ENCODE assay signal across 14 cellular contexts in genomic region chr1:63817152-63817667, GRCh38. TPM values are rescaled to one million over a fixed set of nuclear protein-coding genes. Genes with fewer than 3 reads are reported as not detected.
DNase-seq lines count a peak whose midpoint lies in the region; ATAC-seq and TF ChIP-seq lines count a peak whose summit lies in the region.
"Had no signal": no experiment of that assay in that cellular context is flagged by ENCODE, and none has a peak within 500 bp of the region (broad histone marks: within the 10 kb centered on the region; RNA-seq: fewer than 3 reads in every experiment).

No MANE protein-coding gene starts in this region.

- peaks cover 0 to 13% (median 3%) of the 10 kb centered on the region in 9 donors for H3K9me3 Mint-ChIP-seq in naive thymus-derived CD8-positive, alpha-beta T cell

- POLR2A ChIA-PET in OCI-LY7 (lab: Charles Lee), result no interaction called here
- POLR2A ChIA-PET in naive thymus-derived CD8-positive, alpha-beta T cell (lab: Charles Lee), result no interaction called here

- H3K27me3 ChIP-seq in body of pancreas, result no peaks in the 10 kb centered on the region
- H3K27me3 ChIP-seq: heart right ventricle had no signal

- no peak overlapping the region for H3K4me3 ChIP-seq in body of pancreas
- H3K4me3 ChIP-seq in OCI-LY7 (ENCODE audit: low read depth, low read length, poor library complexity, severe bottlenecking), result no peak overlapping the region
- H3K4me3 ChIP-seq: heart right ventricle had no signal

- WGBS in body of pancreas, 2 donors, result 6 to 12% methylated on average over 5 of the region's 5 CpGs

- peaks cover 34% of the 10 kb centered on the region for H3K4me1 ChIP-seq in body of pancreas
- H3K4me1 ChIP-seq in OCI-LY7 (ENCODE audit: insufficient read depth, low read length, poor library complexity, severe bottlenecking), result no peaks in the 10 kb centered on the region
- H3K4me1 ChIP-seq: Caco-2 had no signal

- H3K79me2 ChIP-seq in OCI-LY7 (ENCODE audit: insufficient read depth, low read depth, low read length), result no peaks in the 10 kb centered on the region

- H2AFZ ChIP-seq in OCI-LY7 (ENCODE audit: low read length), result no peak overlapping the region

- intact Hi-C loops in body of pancreas (cut with DNase I), result no loop called here
- intact Hi-C loops in OCI-LY7 (cut with micrococcal nuclease; ENCODE audit: unreplicated experiment), result no loop called here

- no peaks in the 10 kb centered on the region for H4K20me1 ChIP-seq in OCI-LY7 (ENCODE audit: insufficient read depth, low read length)

- no peaks in the 10 kb centered on the region for H3K9me2 ChIP-seq in OCI-LY7 (ENCODE audit: insufficient read depth, low read length)

- TF ChIP-seq CTCF in body of pancreas (IDR thresholded peaks at IDR 0.05), result no peak
- TF ChIP-seq CTCF in OCI-LY7 (conservative IDR thresholded peaks at IDR 0.05; ENCODE audit: low read length), result no peak

- H3K4me2 ChIP-seq in OCI-LY7 (ENCODE audit: low read length), result no peak overlapping the region

- ATAC-seq in body of pancreas (peak; percentile 77), HG02852 (IDR thresholded peaks at IDR 0.05; ENCODE audit: unreplicated experiment) (no peak)
- no peak for ATAC-seq in naive thymus-derived CD8-positive, alpha-beta T cell

- H3K36me3 Mint-ChIP-seq in naive thymus-derived CD8-positive, alpha-beta T cell, result peaks cover 0 to 8% (median 0%) of the 10 kb centered on the region in 3 donors

- H3K27me3 Mint-ChIP-seq in naive thymus-derived CD8-positive, alpha-beta T cell, result peaks cover 0 to 15% (median 5%) of the 10 kb centered on the region in 5 donors

- TF ChIP-seq POLR2A in body of pancreas (IDR thresholded peaks at IDR 0.05), result no peak

- H3K27ac Mint-ChIP-seq in naive thymus-derived CD8-positive, alpha-beta T cell, result no peak overlapping the region
- H3K27ac Mint-ChIP-seq: activated B cell treated with CpG ODN at 0.5 μM for 24 hours had no signal

- no peak overlapping the region for H3K4me3 Mint-ChIP-seq in naive thymus-derived CD8-positive, alpha-beta T cell
- H3K4me3 Mint-ChIP-seq: activated B cell treated with CpG ODN at 0.5 μM for 24 hours had no signal

- H3K27ac ChIP-seq in body of pancreas (peak overlapping the region; percentile 18 to 60 (median 36)), OCI-LY7 (ENCODE audit: low read depth, low read length, poor library complexity, severe bottlenecking) (no peak overlapping the region)

- no peaks in the 10 kb centered on the region for H3K4me1 Mint-ChIP-seq in naive thymus-derived CD8-positive, alpha-beta T cell

- H3K36me3 ChIP-seq in body of pancreas (replicated peaks in 1 of 2; ENCODE audit: insufficient read depth in 1 of 2, low read depth in 2 of 2), result no peaks in the 10 kb centered on the region
- no peaks in the 10 kb centered on the region for H3K36me3 ChIP-seq in OCI-LY7 (ENCODE audit: insufficient read depth, low read length)
- H3K36me3 ChIP-seq: heart right ventricle had no signal

- CTCF ChIA-PET in OCI-LY7 (lab: Charles Lee; ENCODE audit: unreplicated experiment), result no interaction called here

- H3K9me3 ChIP-seq in body of pancreas (no peaks in the 10 kb centered on the region), OCI-LY7 (ENCODE audit: low read length) (no peaks in the 10 kb centered on the region)
- H3K9me3 ChIP-seq: Caco-2, heart right ventricle had no signal

- DNase-seq in Daoy (ENCODE audit: low read depth) (peak; percentile 78), NCI-H2029 treated with DMSO at 0.1 percent for 48 hours (lab: John Stamatoyannopoulos, UW) (peak; percentile 84), body of pancreas (peak; percentile 39 to 76 (median 53)), non-pigmented ciliary epithelial cell (ENCODE audit: low read depth) (peak; percentile 24), OCI-LY7 (ENCODE audit: low spot score) (no peak), NCI-H146 (lab: John Stamatoyannopoulos, UW) (no peak)
- no peak for DNase-seq in naive thymus-derived CD8-positive, alpha-beta T cell
- DNase-seq: activated B cell treated with CpG ODN at 0.5 μM for 24 hours; Caco-2; cortex of kidney; heart right ventricle; KG1; stimulated activated CD4-positive, alpha-beta T cell treated with anti-CD3 and anti-CD28 coated beads, Interleukin-12 subunit alpha, Interleukin-12 subunit beta, amount 100 ng/mL, for 4 hours had no signal

- no TSS peak for BruUV-seq in OCI-LY7 (replicated peaks; lab: Mats Ljungman, UMichigan)

RNA-seq across cellular contexts. Expression of gene ROR1, which starts 43.4 kb away (rescaled TPM):
- total RNA-seq in Daoy (2014; rRNA removed; shearing (Covaris generic)), result 13.2 and 17.4 TPM in 2 replicates
- total RNA-seq in body of pancreas, result 10 to 100 TPM; 26.7 to 56.0 TPM
- 0.47 and 0.85 TPM in 2 replicates for total RNA-seq in OCI-LY7 (2014; rRNA removed; shearing (Covaris generic))
- 1.4 and 2.5 TPM in 2 replicates for total RNA-seq in OCI-LY7 (2022)
- under 1 TPM; 0.44 to 0.80 TPM for total RNA-seq in naive thymus-derived CD8-positive, alpha-beta T cell
- not detected for polyA plus RNA-seq in naive thymus-derived CD8-positive, alpha-beta T cell

Comparison
In these comparisons a context has a peak if more than half of its experiments do, and no peak if none do; other contexts are left out.
1. DNase-seq: peak in Daoy (single experiment), NCI-H2029 treated with DMSO at 0.1 percent for 48 hours (single experiment), body of pancreas (4 of 4) and non-pigmented ciliary epithelial cell (single experiment); none in OCI-LY7 (single experiment), naive thymus-derived CD8-positive, alpha-beta T cell (0 of 10) and NCI-H146 (single experiment).